Comparison of ENCODE assay signal across 28 cellular contexts in genomic region chr13:30731658-30732390, GRCh38. TPM values are rescaled to one million over a fixed set of nuclear protein-coding genes. Genes with fewer than 3 reads are reported as not detected.
DNase-seq lines count a peak whose midpoint lies in the region; ATAC-seq, FAIRE-seq and TF ChIP-seq lines count a peak whose summit lies in the region.
"Had no signal": no experiment of that assay in that cellular context is flagged by ENCODE, and none has a peak within 500 bp of the region (broad histone marks: within the 10 kb centered on the region; RNA-seq: fewer than 3 reads in every experiment).

No MANE protein-coding gene starts in this region.

- H3K23ac ChIP-seq in neuronal stem cell (ENCODE audit: low read depth, low read length, poor library complexity), result no peak overlapping the region

- H3K27me3 ChIP-seq in astrocyte (ENCODE audit: insufficient read depth, low read length) (no peaks in the 10 kb centered on the region), neuronal stem cell (ENCODE audit: control insufficient read depth in 3 of 3, insufficient read depth in 3 of 3, low read depth in 1 of 3, low read length in 3 of 3) (peaks cover 0 to 2% (median 0%) of the 10 kb centered on the region in 3 experiments), MG63 (peaks cover 2% of the 10 kb centered on the region; the same call in 1 of the 2 replicates)
- H3K27me3 ChIP-seq: tibial nerve had no signal

- H4K91ac ChIP-seq in neuronal stem cell (ENCODE audit: low read depth, low read length, poor library complexity), result no peak overlapping the region

- H3K36me3 ChIP-seq in astrocyte (ENCODE audit: insufficient read depth, low read length) (no peaks in the 10 kb centered on the region), neuronal stem cell (replicated peaks in 1 of 2; ENCODE audit: control insufficient read depth in 2 of 2, insufficient read depth in 2 of 2, low read length in 2 of 2) (no peaks in the 10 kb centered on the region), MG63 (no peaks in the 10 kb centered on the region)
- H3K36me3 ChIP-seq: lower lobe of right lung, tibial nerve had no signal

- peak overlapping the region; percentile 48 for H2AK5ac ChIP-seq in neuronal stem cell (ENCODE audit: low read depth, low read length)

- FAIRE-seq in astrocyte (lab: Jason Lieb, UNC), result no peak
- FAIRE-seq: bronchial epithelial cell had no signal

- peak overlapping the region; percentile 62 for H2AFZ ChIP-seq in astrocyte (ENCODE audit: low read depth, low read length)
- H2AFZ ChIP-seq in neuronal stem cell (ENCODE audit: low read length), result no peak overlapping the region

- WGBS in neuronal stem cell (ENCODE audit: extremely low coverage in 2 of 2, insufficient read length in 2 of 2, insufficient replicate concordance in 1 of 2), 2 donors, result no CpG with 5 or more reads among the region's 35 CpGs

- H2BK120ac ChIP-seq in neuronal stem cell (ENCODE audit: low read depth, low read length), result no peak overlapping the region

- no peaks in the 10 kb centered on the region for H3K79me2 ChIP-seq in astrocyte (ENCODE audit: insufficient read depth, low read length)

- no peak overlapping the region for H3K4ac ChIP-seq in neuronal stem cell (ENCODE audit: low read length)

- H3K4me2 ChIP-seq in astrocyte (ENCODE audit: low read length) (peak overlapping the region; percentile 75), neuronal stem cell (ENCODE audit: insufficient read depth, low read length, poor library complexity, severe bottlenecking) (no peak overlapping the region)

- no peak overlapping the region for H3K14ac ChIP-seq in neuronal stem cell (ENCODE audit: low read length)

- no peak overlapping the region for H3K18ac ChIP-seq in neuronal stem cell (ENCODE audit: low read length)

- no peaks in the 10 kb centered on the region for H3K36me3 Mint-ChIP-seq in astrocyte (ENCODE audit: low read depth, unreplicated experiment)
- H3K36me3 Mint-ChIP-seq in activated T-cell treated with anti-CD3 and anti-CD28 coated beads, Interleukin-2, amount 50 U/mL, for 4 hours (ENCODE audit: insufficient read depth), result no peaks in the 10 kb centered on the region

- H3K9me3 ChIP-seq in astrocyte (ENCODE audit: insufficient read depth, low read depth, low read length) (no peaks in the 10 kb centered on the region), neuronal stem cell (replicated peaks in 1 of 2; ENCODE audit: control insufficient read depth in 2 of 2, insufficient read depth in 1 of 2, low read depth in 1 of 2, low read length in 2 of 2) (no peaks in the 10 kb centered on the region), MG63 (no peaks in the 10 kb centered on the region)
- H3K9me3 ChIP-seq: lower lobe of right lung, mucosa of descending colon, tibial nerve had no signal

- no peak for ATAC-seq in activated T-cell treated with anti-CD3 and anti-CD28 coated beads, Interleukin-2, amount 50 U/mL, for 4 hours
- ATAC-seq in GM19395 (IDR thresholded peaks at IDR 0.05; ENCODE audit: unreplicated experiment), result no peak
- ATAC-seq: lower lobe of right lung, mucosa of descending colon, sciatic nerve had no signal

- H3K9ac ChIP-seq in astrocyte (ENCODE audit: low read length) (no peak overlapping the region), neuronal stem cell (ENCODE audit: low read depth, low read length, poor library complexity) (no peak overlapping the region)

- DNase-seq in DMS79 treated with DMSO at 0.1 percent for 48 hours (lab: John Stamatoyannopoulos, UW), result peak; percentile 76
- peak; percentile 14 for DNase-seq in NCI-H1092 (lab: John Stamatoyannopoulos, UW)
- no peak for DNase-seq in astrocyte (ENCODE audit: low read depth)
- DNase-seq in neuronal stem cell (ENCODE audit: low spot score), result no peak
- no peak for DNase-seq in MG63
- DNase-seq in activated T-cell treated with anti-CD3 and anti-CD28 coated beads, Interleukin-2, amount 50 U/mL, for 4 hours, result no peak
- DNase-seq in effector CD4-positive, alpha-beta T cell, result no peak
- DNase-seq: activated CD4-positive, alpha-beta T cell treated with anti-CD3 and anti-CD28 coated beads for 4 hours; activated naive CD4-positive, alpha-beta T cell treated with anti-CD3 and anti-CD28 coated beads for 36 hours; activated T-cell treated with anti-CD3 and anti-CD28 coated beads, Interleukin-2, amount 50 U/mL, for 24 hours; CD4-positive, alpha-beta T cell; DMS 273 treated with DMSO at 0.1 percent for 48 hours; GDM1; KBM-7; kidney glomerular epithelial cell; lower lobe of right lung; mucosa of descending colon; NCI-H2029; NCI-H510A had no signal

- H3K27ac Mint-ChIP-seq in astrocyte (ENCODE audit: unreplicated experiment), result no peak overlapping the region
- H3K27ac Mint-ChIP-seq: activated naive CD4-positive, alpha-beta T cell treated with anti-CD3 and anti-CD28 coated beads for 36 hours; activated T-cell treated with anti-CD3 and anti-CD28 coated beads, Interleukin-2, amount 50 U/mL, for 24 hours; CD4-positive, alpha-beta T cell; dendritic cell treated with granulocyte-macrophage colony-stimulating factor and Interleukin-4, amounts not matched to agents 40 ng/mL and 50 ng/mL, for 4 days; stimulated activated naive CD8-positive, alpha-beta T cell treated with anti-CD3 and anti-CD28 coated beads, Interleukin-15, Interleukin-2, amounts not matched to agents 100 ng/mL and 50 ng/mL, for 24 hours; T-helper 1 cell treated with Interleukin-12 subunit alpha and Interleukin-12 subunit beta and Interleukin-4 antibody, amounts not matched to agents 30 μg/mL and 1 μg/mL, for 36 hours had no signal

- peaks cover 27% of the 10 kb centered on the region for H3K4me1 Mint-ChIP-seq in astrocyte (ENCODE audit: low read depth, unreplicated experiment)
- peaks cover 31% of the 10 kb centered on the region for H3K4me1 Mint-ChIP-seq in activated T-cell treated with anti-CD3 and anti-CD28 coated beads, Interleukin-2, amount 50 U/mL, for 4 hours (ENCODE audit: low read depth)

- no peak overlapping the region for H3K27ac ChIP-seq in astrocyte (ENCODE audit: low read depth, low read length)
- H3K27ac ChIP-seq in neuronal stem cell (replicated peaks; ENCODE audit: low read length), result no peak overlapping the region
- H3K27ac ChIP-seq: lower lobe of right lung, tibial nerve had no signal

- H3K79me1 ChIP-seq in neuronal stem cell (ENCODE audit: low read depth, low read length), result no peaks in the 10 kb centered on the region

- no peak overlapping the region for H4K8ac ChIP-seq in neuronal stem cell (ENCODE audit: low read depth, low read length)

- H3K4me1 ChIP-seq in astrocyte (ENCODE audit: insufficient read depth, low read length) (peaks cover 17% of the 10 kb centered on the region), neuronal stem cell (ENCODE audit: control insufficient read depth in 2 of 2, insufficient read depth in 1 of 2, low read depth in 1 of 2, low read length in 2 of 2) (peaks cover 5 to 14% of the 10 kb centered on the region in 2 donors)
- H3K4me1 ChIP-seq: lower lobe of right lung had no signal

- H3K4me3 ChIP-seq in astrocyte (ENCODE audit: insufficient read depth, low read depth, low read length) (peak overlapping the region; percentile 37), neuronal stem cell (ENCODE audit: low read length in 2 of 2) (no peak overlapping the region), MG63 (no peak overlapping the region)
- H3K4me3 ChIP-seq: lower lobe of right lung, mucosa of descending colon, tibial nerve had no signal

- no peaks in the 10 kb centered on the region for H4K20me1 ChIP-seq in astrocyte (ENCODE audit: insufficient read depth, low read length)

- no peak for TF ChIP-seq CTCF in astrocyte (IDR thresholded peaks at IDR 0.05; ENCODE audit: insufficient read depth, low read depth, low read length)

- no peaks in the 10 kb centered on the region for H3K9me3 Mint-ChIP-seq in astrocyte (ENCODE audit: unreplicated experiment)
- H3K9me3 Mint-ChIP-seq in activated T-cell treated with anti-CD3 and anti-CD28 coated beads, Interleukin-2, amount 50 U/mL, for 4 hours, result no peaks in the 10 kb centered on the region
- H3K9me3 Mint-ChIP-seq: activated naive CD4-positive, alpha-beta T cell treated with anti-CD3 and anti-CD28 coated beads for 36 hours; activated T-cell treated with anti-CD3 and anti-CD28 coated beads, Interleukin-2, amount 50 U/mL, for 24 hours; CD4-positive, alpha-beta T cell; dendritic cell treated with granulocyte-macrophage colony-stimulating factor and Interleukin-4, amounts not matched to agents 40 ng/mL and 50 ng/mL, for 4 days; neural crest cell; stimulated activated naive CD8-positive, alpha-beta T cell treated with anti-CD3 and anti-CD28 coated beads, Interleukin-15, Interleukin-2, amounts not matched to agents 100 ng/mL and 50 ng/mL, for 24 hours; T-helper 1 cell treated with Interleukin-12 subunit alpha and Interleukin-12 subunit beta and Interleukin-4 antibody, amounts not matched to agents 30 μg/mL and 1 μg/mL, for 36 hours had no signal

- peaks cover 2% of the 10 kb centered on the region for H3K27me3 Mint-ChIP-seq in astrocyte (ENCODE audit: low read depth, unreplicated experiment)
- no peaks in the 10 kb centered on the region for H3K27me3 Mint-ChIP-seq in activated T-cell treated with anti-CD3 and anti-CD28 coated beads, Interleukin-2, amount 50 U/mL, for 4 hours (ENCODE audit: low read depth)
- H3K27me3 Mint-ChIP-seq: activated T-cell treated with anti-CD3 and anti-CD28 coated beads, Interleukin-2, amount 50 U/mL, for 24 hours; CD4-positive, alpha-beta T cell; stimulated activated naive CD8-positive, alpha-beta T cell treated with anti-CD3 and anti-CD28 coated beads, Interleukin-15, Interleukin-2, amounts not matched to agents 100 ng/mL and 50 ng/mL, for 24 hours had no signal

- H2BK12ac ChIP-seq in neuronal stem cell (ENCODE audit: low read length), result no peak overlapping the region

- H2BK15ac ChIP-seq in neuronal stem cell (ENCODE audit: low read length), result no peak overlapping the region

- H2BK5ac ChIP-seq in neuronal stem cell (ENCODE audit: low read length), result no peak overlapping the region

- H3K4me3 Mint-ChIP-seq in astrocyte (ENCODE audit: unreplicated experiment), result no peak overlapping the region
- no peak overlapping the region for H3K4me3 Mint-ChIP-seq in activated T-cell treated with anti-CD3 and anti-CD28 coated beads, Interleukin-2, amount 50 U/mL, for 4 hours
- H3K4me3 Mint-ChIP-seq: activated naive CD4-positive, alpha-beta T cell treated with anti-CD3 and anti-CD28 coated beads for 36 hours; activated T-cell treated with anti-CD3 and anti-CD28 coated beads, Interleukin-2, amount 50 U/mL, for 24 hours; dendritic cell treated with granulocyte-macrophage colony-stimulating factor and Interleukin-4, amounts not matched to agents 40 ng/mL and 50 ng/mL, for 4 days; neural crest cell; stimulated activated naive CD8-positive, alpha-beta T cell treated with anti-CD3 and anti-CD28 coated beads, Interleukin-15, Interleukin-2, amounts not matched to agents 100 ng/mL and 50 ng/mL, for 24 hours; T-helper 1 cell treated with Interleukin-12 subunit alpha and Interleukin-12 subunit beta and Interleukin-4 antibody, amounts not matched to agents 30 μg/mL and 1 μg/mL, for 36 hours had no signal

RNA-seq across cellular contexts. Expression of gene ALOX5AP, which starts 3.5 kb away (rescaled TPM):
- 2.9 and 4.5 TPM in 2 replicates for total RNA-seq in astrocyte
- polyA plus RNA-seq in neuronal stem cell (2013, experiment 1 of 2), result 0.10 TPM
- not detected for polyA plus RNA-seq in neuronal stem cell (2013, experiment 2 of 2)
- not detected in 2 replicates for total RNA-seq in MG63 (2014; rRNA removed; shearing (Covaris generic); ENCODE audit: low replicate concordance)
- total RNA-seq in activated T-cell treated with anti-CD3 and anti-CD28 coated beads, Interleukin-2, amount 50 U/mL, for 4 hours, result 1 to 10 TPM; 5.7 to 8.4 (median 7.1) TPM
- total RNA-seq: bronchial epithelial cell, neural crest cell, SK-MEL-5 had no signal

Comparison
In these comparisons a context has a peak if more than half of its experiments do, and no peak if none do; other contexts are left out.
1. DNase-seq: peak in DMS79 treated with DMSO at 0.1 percent for 48 hours (single experiment) and NCI-H1092 (single experiment); none in astrocyte (single experiment), neuronal stem cell (single experiment), MG63 (single experiment), activated T-cell treated with anti-CD3 and anti-CD28 coated beads, Interleukin-2, amount 50 U/mL, for 4 hours (single experiment) and effector CD4-positive, alpha-beta T cell (single experiment).